In the genomic region with DNA sequence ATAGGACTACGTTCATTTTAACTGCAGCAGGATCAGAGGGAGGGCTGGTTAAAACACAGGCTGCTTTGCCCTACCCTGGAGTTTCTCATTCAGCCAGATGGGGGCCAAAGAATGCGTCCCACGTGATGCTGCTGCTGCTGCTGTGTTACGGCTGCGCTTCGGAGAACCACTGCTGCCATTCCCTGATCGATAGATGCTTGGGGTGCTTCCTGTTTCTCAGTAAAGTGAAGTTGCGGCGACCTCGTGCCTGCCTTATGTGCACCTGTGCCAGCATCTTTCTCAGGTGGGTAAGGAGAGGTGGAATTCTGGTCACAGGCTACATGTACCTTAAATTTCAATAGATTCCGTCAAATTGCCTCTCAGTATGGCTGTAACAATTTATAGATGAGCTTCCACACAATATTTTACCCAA, we compare ENCODE assay signal across 8 cellular contexts. TPM values are rescaled to one million over a fixed set of nuclear protein-coding genes. Genes with fewer than 3 reads are reported as not detected.
DNase-seq lines count a peak whose midpoint lies in the region; ATAC-seq and TF ChIP-seq lines count a peak whose summit lies in the region.

No MANE protein-coding gene starts in this region.

- H3K9me3 ChIP-seq in RWPE2 (ENCODE audit: severe bottlenecking) (no peaks in the 10 kb centered on the region), PC-9 (ENCODE audit: insufficient read depth, low read depth) (no peaks in the 10 kb centered on the region)

- H3K4me3 ChIP-seq in RWPE2 (ENCODE audit: severe bottlenecking) = peak overlapping the region; percentile 6
- H3K4me3 ChIP-seq in PC-9 = no peak overlapping the region

- H3K36me3 ChIP-seq in RWPE2 (ENCODE audit: low read depth) (no peaks in the 10 kb centered on the region), PC-9 (ENCODE audit: low read depth) (no peaks in the 10 kb centered on the region)

- BruUV-seq in PC-9 (replicated peaks; lab: Mats Ljungman, UMichigan) = no TSS peak

- peaks cover 12 to 17% of the 10 kb centered on the region in 2 donors for H3K4me1 Mint-ChIP-seq in natural killer cell treated with Interleukin-12 subunit alpha and Interleukin-12 subunit beta and Interleukin-15 and Interleukin-18, amount 100 ng/mL, for 72 hours (ENCODE audit: low read depth in 2 of 2)

- no peaks in the 10 kb centered on the region for H3K9me2 ChIP-seq in PC-9 (ENCODE audit: insufficient read depth)

- no peaks in the 10 kb centered on the region for H3K9me3 Mint-ChIP-seq in natural killer cell treated with Interleukin-12 subunit alpha and Interleukin-12 subunit beta and Interleukin-15 and Interleukin-18, amount 100 ng/mL, for 72 hours

- H3K27me3 Mint-ChIP-seq in natural killer cell treated with Interleukin-12 subunit alpha and Interleukin-12 subunit beta and Interleukin-15 and Interleukin-18, amount 100 ng/mL, for 72 hours = no peaks in the 10 kb centered on the region

- no peak overlapping the region for H3K27ac ChIP-seq in RWPE2 (ENCODE audit: poor library complexity, severe bottlenecking)
- no peak overlapping the region for H3K27ac ChIP-seq in PC-9

- POLR2A ChIA-PET in PC-9 (lab: Charles Lee; ENCODE audit: unreplicated experiment) = interaction anchor here (0.6 kb wide), 1 partner anchor 1250 kb away, joined by 4 read pairs; no protein-coding TSS in a partner anchor

- ATAC-seq in RWPE2 (ENCODE audit: low read depth) = peak; percentile 55
- ATAC-seq in natural killer cell treated with Interleukin-12 subunit alpha and Interleukin-12 subunit beta and Interleukin-15 and Interleukin-18, amount 100 ng/mL, for 72 hours = peak; percentile 55 to 79
- ATAC-seq in GM18502 (IDR thresholded peaks at IDR 0.05; ENCODE audit: poor library complexity, unreplicated experiment) = no peak

- H3K4me3 Mint-ChIP-seq in natural killer cell treated with Interleukin-12 subunit alpha and Interleukin-12 subunit beta and Interleukin-15 and Interleukin-18, amount 100 ng/mL, for 72 hours = no peak overlapping the region

- no peak overlapping the region for H3K4me2 ChIP-seq in PC-9

- no peak for TF ChIP-seq CTCF in RWPE2 (IDR thresholded peaks at IDR 0.05; ENCODE audit: poor library complexity, severe bottlenecking)
- TF ChIP-seq CTCF in PC-9 (conservative IDR thresholded peaks at IDR 0.05) = no peak

- no peak overlapping the region for H3K27ac Mint-ChIP-seq in natural killer cell treated with Interleukin-12 subunit alpha and Interleukin-12 subunit beta and Interleukin-15 and Interleukin-18, amount 100 ng/mL, for 72 hours

- no peak overlapping the region for H2AFZ ChIP-seq in PC-9

- intact Hi-C loops in PC-9 (cut with micrococcal nuclease; ENCODE audit: unreplicated experiment) = loop anchor here (5.0 to 10.0 kb wide), 5 partner anchors 96 to 1161 kb away; no protein-coding TSS in a partner anchor

- H4K20me1 ChIP-seq in PC-9 (ENCODE audit: insufficient read depth) = peaks cover 2% of the 10 kb centered on the region; the same call in 1 of the 2 replicates

- CTCF ChIA-PET in PC-9 (lab: Charles Lee) = no interaction called here

- no peaks in the 10 kb centered on the region for H3K36me3 Mint-ChIP-seq in natural killer cell treated with Interleukin-12 subunit alpha and Interleukin-12 subunit beta and Interleukin-15 and Interleukin-18, amount 100 ng/mL, for 72 hours

- H3K4me1 ChIP-seq in RWPE2 (ENCODE audit: insufficient read depth, poor library complexity, severe bottlenecking) = peaks cover 19% of the 10 kb centered on the region
- peaks cover 10% of the 10 kb centered on the region; the same call in 1 of the 2 replicates for H3K4me1 ChIP-seq in PC-9 (replicated peaks; ENCODE audit: insufficient read depth)

- no peaks in the 10 kb centered on the region for H3K79me2 ChIP-seq in PC-9 (ENCODE audit: low read depth)

- DNase-seq in NCI-H524 (lab: John Stamatoyannopoulos, UW) = peak; percentile 40 to 55
- no peak for DNase-seq in NCI-H524 treated with DMSO at 0.1 percent for 48 hours (lab: John Stamatoyannopoulos, UW)
- DNase-seq in RWPE2 (ENCODE audit: low spot score) = no peak
- peak; percentile 72 for DNase-seq in ecto neural progenitor cell (ENCODE audit: low spot score)
- peak; percentile 65 for DNase-seq in natural killer cell treated with Interleukin-12 subunit alpha and Interleukin-12 subunit beta and Interleukin-15 and Interleukin-18, amount 100 ng/mL, for 72 hours (ENCODE audit: low spot score)
- DNase-seq in PC-9 = no peak
- no peak for DNase-seq in NCI-H446 treated with DMSO at 0.1 percent for 48 hours (lab: John Stamatoyannopoulos, UW)

- H3F3A ChIP-seq in PC-9 (ENCODE audit: insufficient read depth, low read depth) = peaks cover 36% of the 10 kb centered on the region

- H3K27me3 ChIP-seq in RWPE2 (ENCODE audit: insufficient read depth, poor library complexity, severe bottlenecking) (no peaks in the 10 kb centered on the region), PC-9 (ENCODE audit: insufficient read depth, low read depth) (no peaks in the 10 kb centered on the region)

RNA-seq across cellular contexts. Expression of gene TOGARAM2, which starts 24.7 kb away (rescaled TPM):
- total RNA-seq in natural killer cell treated with Interleukin-12 subunit alpha and Interleukin-12 subunit beta and Interleukin-15 and Interleukin-18, amount 100 ng/mL, for 72 hours = 1 to 10 TPM; 6.8 to 7.7 TPM
- 0.44 and 0.45 TPM in 2 replicates for total RNA-seq in PC-9 (2021)

Comparison
In these comparisons a context has a peak if more than half of its experiments do, and no peak if none do; other contexts are left out.
1. DNase-seq: peak in NCI-H524 (2 of 2), ecto neural progenitor cell (single experiment) and natural killer cell treated with Interleukin-12 subunit alpha and Interleukin-12 subunit beta and Interleukin-15 and Interleukin-18, amount 100 ng/mL, for 72 hours (single experiment); none in NCI-H524 treated with DMSO at 0.1 percent for 48 hours (single experiment), RWPE2 (single experiment), PC-9 (0 of 2) and NCI-H446 treated with DMSO at 0.1 percent for 48 hours (single experiment).